8 cellular contexts compared by ENCODE assay signal in genomic region chr11:46277313-46277622, GRCh38. TPM values are rescaled to one million over a fixed set of nuclear protein-coding genes. Genes with fewer than 3 reads are reported as not detected.
DNase-seq lines count a peak whose midpoint lies in the region; ATAC-seq and TF ChIP-seq lines count a peak whose summit lies in the region.

No MANE protein-coding gene starts in this region.

- DNase-seq in RWPE1 (ENCODE audit: low spot score) (peak; percentile 46), foreskin keratinocyte (no peak), NCI-H187 treated with DMSO at 0.1 percent for 48 hours (lab: John Stamatoyannopoulos, UW) (no peak), GOT3 (lab: John Stamatoyannopoulos, UW) (no peak)
- DNase-seq in stimulated activated CD4-positive, alpha-beta T cell treated with anti-CD3 and anti-CD28 coated beads, Interleukin-12 subunit alpha, Interleukin-12 subunit beta, amount 100 ng/mL, for 4 hours, result no peak

- H3K4me1 ChIP-seq in foreskin keratinocyte, result peaks cover 5% of the 10 kb centered on the region

- H3K4me3 ChIP-seq in skin epidermis, result peak overlapping the region; percentile 34 to 60 (median 50)

- POLR2A ChIA-PET in RWPE1 (lab: Yijun Ruan, JAX; ENCODE audit: low non-redundant PET), result no interaction called here

- ATAC-seq in GM18867 (IDR thresholded peaks at IDR 0.05; ENCODE audit: unreplicated experiment) (peak; percentile 39), foreskin keratinocyte (peak; percentile 17), GM19463 (IDR thresholded peaks at IDR 0.05; ENCODE audit: unreplicated experiment) (no peak)

- CTCF ChIA-PET in RWPE1 (lab: Yijun Ruan, JAX), result interaction anchor here (0.6 to 0.7 kb wide), 2 partner anchors 15 to 115 kb away, joined by 3 to 4 read pairs; no protein-coding TSS in a partner anchor

- H3K27me3 ChIP-seq in foreskin keratinocyte, result peaks cover 47% of the 10 kb centered on the region

- no peak overlapping the region for H3K27ac ChIP-seq in RWPE1
- no peak overlapping the region for H3K27ac ChIP-seq in foreskin keratinocyte
- H3K27ac ChIP-seq in skin epidermis, result peak overlapping the region in 4 of 21 experiments; percentile 37 to 79 (median 65)

- TF ChIP-seq CTCF in RWPE1 (conservative IDR thresholded peaks at IDR 0.05; ENCODE audit: low read depth), result no peak
- no peak for TF ChIP-seq CTCF in foreskin keratinocyte (conservative IDR thresholded peaks at IDR 0.05)

RNA-seq across cellular contexts. Expression of gene CREB3L1, which starts 0.2 kb away (rescaled TPM):
- total RNA-seq in foreskin keratinocyte, result 0.35 and 0.88 TPM in 2 replicates
- polyA plus RNA-seq in foreskin keratinocyte, result 0.61 and 1.1 TPM in 2 replicates
